ENCODE assay signal across 12 cellular contexts in genomic region chr16:19704321-19705130, GRCh38. TPM values are rescaled to one million over a fixed set of nuclear protein-coding genes. Genes with fewer than 3 reads are reported as not detected.
DNase-seq lines count a peak whose midpoint lies in the region; ATAC-seq and TF ChIP-seq lines count a peak whose summit lies in the region.
"Had no signal": no experiment of that assay in that cellular context is flagged by ENCODE, and none has a peak within 500 bp of the region (broad histone marks: within the 10 kb centered on the region; RNA-seq: fewer than 3 reads in every experiment).

No MANE protein-coding gene starts in this region.

- H3K4me2 ChIP-seq in HCT116 (ENCODE audit: low read length) = peak overlapping the region; percentile 50

- peak; percentile 26; the same call in 1 of the 2 replicates for ATAC-seq in HCT116
- no peak for ATAC-seq in stimulated activated naive B cell treated with anti-CD40 and anti-IgM and Interleukin-4, amounts not matched to agents 10 μg/mL and 1 μg/mL and 100 μg/mL, for 72 hours (replicated peaks)
- ATAC-seq: T-cell had no signal

- H3K4me3 ChIP-seq in HCT116 (replicated peaks in 1 of 2; ENCODE audit: low read depth in 1 of 2, low read length in 2 of 2) = no peak overlapping the region
- H3K4me3 ChIP-seq in suprapubic skin = no peak overlapping the region

- H3K4me1 Mint-ChIP-seq in stimulated activated naive B cell treated with anti-CD40 and anti-IgM and Interleukin-4, amounts not matched to agents 10 μg/mL and 1 μg/mL and 100 μg/mL, for 72 hours = peaks cover 2 to 6% of the 10 kb centered on the region in 2 donors

- intact Hi-C loops in HCT116 (cut with micrococcal nuclease) = no loop called here

- peaks cover 35% of the 10 kb centered on the region; the same call in 1 of the 2 replicates for H3K79me2 ChIP-seq in HCT116 (ENCODE audit: insufficient read depth, low read length)

- CTCF ChIA-PET in HCT116 (lab: Charles Lee) = interaction anchor here (0.9 kb wide), 1 partner anchor 121 kb away, joined by 3 read pairs; no protein-coding TSS in a partner anchor

- H3K36me3 ChIP-seq in HCT116 (ENCODE audit: control insufficient read depth in 1 of 2, insufficient read depth in 2 of 2, low read length in 2 of 2) (peaks cover 36 to 40% of the 10 kb centered on the region in 2 experiments), suprapubic skin (peaks cover 65% of the 10 kb centered on the region)

- WGBS in suprapubic skin = 79% methylated on average over 18 of the region's 18 CpGs

- no peaks in the 10 kb centered on the region for H3K9me2 ChIP-seq in HCT116 (ENCODE audit: insufficient read depth)

- H3K9ac ChIP-seq in HCT116 (ENCODE audit: low read length) = no peak overlapping the region

- RAD21 ChIA-PET in HCT116 (lab: Charles Lee; ENCODE audit: low non-redundant PET in 1 of 2, low total read pairs in 2 of 2, uncharacterized antibody in 2 of 2, unreplicated experiment in 2 of 2) = interaction anchor here in 1 of 2 experiments (0.7 kb wide), 1 partner anchor 15 kb away, joined by 3 read pairs; no protein-coding TSS in a partner anchor

- TF ChIP-seq POLR2A in HCT116 (IDR thresholded peaks at IDR 0.05; ENCODE audit: borderline replicate concordance, extremely low read depth, insufficient read depth, insufficient read length) = no peak
- no peak for TF ChIP-seq POLR2A in suprapubic skin (IDR thresholded peaks at IDR 0.05)

- no peaks in the 10 kb centered on the region for H3K27me3 Mint-ChIP-seq in stimulated activated naive B cell treated with anti-CD40 and anti-IgM and Interleukin-4, amounts not matched to agents 10 μg/mL and 1 μg/mL and 100 μg/mL, for 72 hours
- H3K27me3 Mint-ChIP-seq: T-cell had no signal

- H3K27ac Mint-ChIP-seq in stimulated activated naive B cell treated with anti-CD40 and anti-IgM and Interleukin-4, amounts not matched to agents 10 μg/mL and 1 μg/mL and 100 μg/mL, for 72 hours = no peak overlapping the region

- TF ChIP-seq EP300 in suprapubic skin (IDR thresholded peaks at IDR 0.05) = no peak

- H2AFZ ChIP-seq in HCT116 (ENCODE audit: low read depth, low read length, poor library complexity, severe bottlenecking) = no peak overlapping the region

- TF ChIP-seq CTCF in HCT116 (IDR thresholded peaks at IDR 0.05 in 2 of 3, conservative IDR thresholded peaks at IDR 0.05 in 1 of 3; ENCODE audit: borderline replicate concordance in 1 of 3, insufficient read depth in 1 of 3, low read depth in 2 of 3, low read length in 2 of 3) (no peak), suprapubic skin (IDR thresholded peaks at IDR 0.05) (no peak), GM10266 (IDR thresholded peaks at IDR 0.05; ENCODE audit: control insufficient read depth, insufficient read depth, low read depth, missing control alignments) (no peak)

- no peaks in the 10 kb centered on the region for H3K9me3 Mint-ChIP-seq in stimulated activated naive B cell treated with anti-CD40 and anti-IgM and Interleukin-4, amounts not matched to agents 10 μg/mL and 1 μg/mL and 100 μg/mL, for 72 hours
- H3K9me3 Mint-ChIP-seq: neural crest cell, T-cell had no signal

- no TSS peak for BruUV-seq in HCT116 (replicated peaks; lab: Mats Ljungman, UMichigan)

- H3K4me1 ChIP-seq in HCT116 (ENCODE audit: control insufficient read depth in 1 of 2, insufficient read depth in 2 of 2, low read length in 2 of 2) (peaks cover 4 to 22% of the 10 kb centered on the region in 2 experiments; a peak in 3 of 4 replicates), suprapubic skin (peaks cover 22% of the 10 kb centered on the region)

- POLR2A ChIA-PET in HCT116 (lab: Charles Lee) = no interaction called here

- H4K20me1 ChIP-seq in HCT116 (ENCODE audit: insufficient read depth) = no peaks in the 10 kb centered on the region

- H3K27ac ChIP-seq in HCT116 (ENCODE audit: low read depth, low read length) (peak overlapping the region; percentile 24; the same call in 1 of the 2 replicates), caudate nucleus (ENCODE audit: low read depth, low read length) (peak overlapping the region; percentile 68), suprapubic skin (peak overlapping the region; percentile 61)

- DNase-seq in HCT116 (ENCODE audit: low read depth, low spot score) (no peak), caudate nucleus (lab: John Stamatoyannopoulos, UW) (no peak), islet precursor cell (peak; percentile 78), suprapubic skin (ENCODE audit: low spot score in 2 of 2) (no peak), NCI-H1436 treated with DMSO at 0.1 percent for 48 hours (lab: John Stamatoyannopoulos, UW) (no peak), GM10266 (ENCODE audit: extremely low spot score) (no peak)
- DNase-seq in NK-92 treated with Interleukin-12 subunit alpha and Interleukin-12 subunit beta, amount 100 ng/mL, for 24 hours (lab: John Stamatoyannopoulos, UW) = no peak
- no peak for DNase-seq in stimulated activated naive B cell treated with anti-CD40 and anti-IgM and Interleukin-4, amounts not matched to agents 10 μg/mL and 1 μg/mL and 100 μg/mL, for 72 hours
- DNase-seq: activated gamma-delta T cell, NCI-H1694 treated with DMSO at 0.1 percent for 48 hours, T-cell had no signal

- no peaks in the 10 kb centered on the region for H3K27me3 ChIP-seq in HCT116 (ENCODE audit: insufficient read depth, low read length)
- H3K27me3 ChIP-seq in suprapubic skin = no peaks in the 10 kb centered on the region

- H3K4me3 Mint-ChIP-seq in stimulated activated naive B cell treated with anti-CD40 and anti-IgM and Interleukin-4, amounts not matched to agents 10 μg/mL and 1 μg/mL and 100 μg/mL, for 72 hours = no peak overlapping the region
- H3K4me3 Mint-ChIP-seq: neural crest cell, T-cell had no signal

- no peaks in the 10 kb centered on the region for H3K9me3 ChIP-seq in HCT116 (ENCODE audit: control insufficient read depth in 1 of 2, insufficient read depth in 1 of 2, low read depth in 1 of 2, low read length in 2 of 2)
- H3K9me3 ChIP-seq in suprapubic skin = no peaks in the 10 kb centered on the region

- no peak for TF ChIP-seq RAD21 in HCT116 (IDR thresholded peaks at IDR 0.05; ENCODE audit: low read depth)

- H3K36me3 Mint-ChIP-seq in stimulated activated naive B cell treated with anti-CD40 and anti-IgM and Interleukin-4, amounts not matched to agents 10 μg/mL and 1 μg/mL and 100 μg/mL, for 72 hours = peaks cover 59 to 79% of the 10 kb centered on the region in 2 donors

TF ChIP-seq in HCT116, 20 proteins besides CTCF, POLR2A, EP300 and RAD21 (continues in another document):
- TF ChIP-seq EZH2phosphoT487 (IDR thresholded peaks at IDR 0.05; ENCODE audit: borderline replicate concordance) (no peak), ZBTB33 (IDR thresholded peaks at IDR 0.05; ENCODE audit: extremely low read depth, insufficient replicate concordance, low read length) (no peak), TCF7L2 (IDR thresholded peaks at IDR 0.05; ENCODE audit: borderline replicate concordance, extremely low read depth, insufficient read depth, insufficient read length) (no peak), JUND (IDR thresholded peaks at IDR 0.05) (0 out of 2 replicates have a peak, but pooled peaks have one; percentile 32), POLR2AphosphoS5 (IDR thresholded peaks at IDR 0.05; ENCODE audit: low read depth, low read length) (no peak), ELF1 (IDR thresholded peaks at IDR 0.05; ENCODE audit: borderline replicate concordance, low read depth) (no peak), ZNF274 (IDR thresholded peaks at IDR 0.05; ENCODE audit: low read depth, low read length) (no peak), ATF3 (IDR thresholded peaks at IDR 0.05) (no peak), ZFX (IDR thresholded peaks at IDR 0.05) (no peak)

RNA-seq across cellular contexts. Expression of gene KNOP1, which starts 13.5 kb away (rescaled TPM):
- total RNA-seq in HCT116 (2021; ENCODE audit: unreplicated experiment) = 34.6 TPM
- polyA plus RNA-seq in HCT116 (2012) = 18.1 and 22.4 TPM in 2 replicates
- 10 to 100 TPM in 3 of 4 donors, 1 to 10 TPM in 1; 7.9 to 22.8 (median 19.5) TPM for total RNA-seq in suprapubic skin

RNA-seq across cellular contexts. Expression of gene IQCK, which starts 13.5 kb away (rescaled TPM):
- 11.8 TPM for total RNA-seq in HCT116 (2021; ENCODE audit: unreplicated experiment)
- 4.1 and 4.7 TPM in 2 replicates for polyA plus RNA-seq in HCT116 (2012)
- total RNA-seq in suprapubic skin = 10 to 100 TPM; 10.7 to 21.6 (median 18.7) TPM
